Comparison of ENCODE assay signal across 9 cellular contexts in genomic region chrX:131783555-131784338, GRCh38.
DNase-seq lines count a peak whose midpoint lies in the region; ATAC-seq and TF ChIP-seq lines count a peak whose summit lies in the region.
"Had no signal": no experiment of that assay in that cellular context is flagged by ENCODE, and none has a peak within 500 bp of the region (broad histone marks: within the 10 kb centered on the region; RNA-seq: fewer than 3 reads in every experiment).

No MANE protein-coding gene starts in this region.

- no peaks in the 10 kb centered on the region for H3K27me3 ChIP-seq in Panc1 (ENCODE audit: control insufficient read depth, insufficient read depth, low read length)

- CTCF ChIA-PET in Panc1 (lab: Charles Lee), result interaction anchor here (0.6 kb wide), 1 partner anchor 37 kb away, joined by 3 read pairs; no protein-coding TSS in a partner anchor
- CTCF ChIA-PET in activated CD4-positive, alpha-beta memory T cell treated with anti-CD3 and anti-CD28 coated beads for 36 hours (lab: Charles Lee), result no interaction called here

- H3K4me1 ChIP-seq in Panc1 (ENCODE audit: control insufficient read depth, insufficient read depth, low read length), result peaks cover 7% of the 10 kb centered on the region; the same call in 1 of the 2 replicates

- no peaks in the 10 kb centered on the region for H3K27me3 Mint-ChIP-seq in activated CD4-positive, alpha-beta T cell treated with anti-CD3 and anti-CD28 coated beads, Interleukin-2, amount 10 ng/mL, durations not matched to agents 24 days and 14 days
- no peaks in the 10 kb centered on the region for H3K27me3 Mint-ChIP-seq in activated CD4-positive, alpha-beta memory T cell treated with anti-CD3 and anti-CD28 coated beads for 36 hours

- peak; percentile 71 for TF ChIP-seq CTCF in Panc1 (IDR thresholded peaks at IDR 0.05)

- no peak overlapping the region for H3K27ac Mint-ChIP-seq in activated CD4-positive, alpha-beta T cell treated with anti-CD3 and anti-CD28 coated beads, Interleukin-2, amount 10 ng/mL, durations not matched to agents 24 days and 14 days
- no peak overlapping the region for H3K27ac Mint-ChIP-seq in activated CD4-positive, alpha-beta memory T cell treated with anti-CD3 and anti-CD28 coated beads for 36 hours

- H3K4me3 ChIP-seq in Panc1 (ENCODE audit: low read depth in 2 of 2, low read length in 2 of 2), result peak overlapping the region in 1 of 2 experiments; percentile 31; a peak in 2 of 4 replicates

- no peaks in the 10 kb centered on the region for H3K9me3 Mint-ChIP-seq in activated CD4-positive, alpha-beta T cell treated with anti-CD3 and anti-CD28 coated beads, Interleukin-2, amount 10 ng/mL, durations not matched to agents 24 days and 14 days
- no peaks in the 10 kb centered on the region for H3K9me3 Mint-ChIP-seq in activated CD4-positive, alpha-beta memory T cell treated with anti-CD3 and anti-CD28 coated beads for 36 hours

- POLR2A ChIA-PET in Panc1 (lab: Charles Lee), result no interaction called here
- POLR2A ChIA-PET in activated CD4-positive, alpha-beta memory T cell treated with anti-CD3 and anti-CD28 coated beads for 36 hours (lab: Charles Lee), result no interaction called here

- H3K4me1 Mint-ChIP-seq in activated CD4-positive, alpha-beta T cell treated with anti-CD3 and anti-CD28 coated beads, Interleukin-2, amount 10 ng/mL, durations not matched to agents 24 days and 14 days, result no peaks in the 10 kb centered on the region
- no peaks in the 10 kb centered on the region for H3K4me1 Mint-ChIP-seq in activated CD4-positive, alpha-beta memory T cell treated with anti-CD3 and anti-CD28 coated beads for 36 hours (ENCODE audit: low read depth)

- in situ Hi-C loops in Panc1 (cut with HindIII; ENCODE audit: low pct_unique_long_range_greater_than_20kb, low sequenced_read_pairs), result no loop called here

- peak overlapping the region; percentile 26 for H3K27ac ChIP-seq in Panc1 (ENCODE audit: low read length)

- H3K36me3 ChIP-seq in Panc1 (ENCODE audit: control insufficient read depth, insufficient read depth, low read length), result no peaks in the 10 kb centered on the region

- intact Hi-C loops in Panc1 (cut with micrococcal nuclease; ENCODE audit: unreplicated experiment), result no loop called here
- intact Hi-C loops in activated CD4-positive, alpha-beta T cell treated with anti-CD3 and anti-CD28 coated beads, Interleukin-2, amount 10 ng/mL, durations not matched to agents 24 days and 14 days (cut with micrococcal nuclease), result no loop called here
- intact Hi-C loops in activated CD4-positive, alpha-beta memory T cell treated with anti-CD3 and anti-CD28 coated beads for 36 hours (cut with micrococcal nuclease), result no loop called here

- no peak overlapping the region for H3K4me3 Mint-ChIP-seq in activated CD4-positive, alpha-beta T cell treated with anti-CD3 and anti-CD28 coated beads, Interleukin-2, amount 10 ng/mL, durations not matched to agents 24 days and 14 days
- H3K4me3 Mint-ChIP-seq in activated CD4-positive, alpha-beta memory T cell treated with anti-CD3 and anti-CD28 coated beads for 36 hours, result no peak overlapping the region

- ATAC-seq in GM19351 (IDR thresholded peaks at IDR 0.05; ENCODE audit: unreplicated experiment), result peak; percentile 64
- ATAC-seq in Panc1, result peak; percentile 88
- no peak for ATAC-seq in HG03571 (IDR thresholded peaks at IDR 0.05; ENCODE audit: unreplicated experiment)
- no peak for ATAC-seq in GM21619 (IDR thresholded peaks at IDR 0.05; ENCODE audit: unreplicated experiment)

- BruUV-seq in Panc1 (replicated peaks; lab: Mats Ljungman, UMichigan), result no TSS peak

- no peaks in the 10 kb centered on the region for H3K9me3 ChIP-seq in Panc1 (ENCODE audit: control insufficient read depth, insufficient read depth, low read depth, low read length)

- H3K36me3 Mint-ChIP-seq in activated CD4-positive, alpha-beta T cell treated with anti-CD3 and anti-CD28 coated beads, Interleukin-2, amount 10 ng/mL, durations not matched to agents 24 days and 14 days (ENCODE audit: low read depth), result peaks cover 22% of the 10 kb centered on the region
- H3K36me3 Mint-ChIP-seq in activated CD4-positive, alpha-beta memory T cell treated with anti-CD3 and anti-CD28 coated beads for 36 hours, result peaks cover 3% of the 10 kb centered on the region

- DNase-seq in AG08395 (ENCODE audit: low spot score) (peak; percentile 55), Panc1 (ENCODE audit: low read depth, low spot score) (peak; percentile 92), glomerular endothelial cell (ENCODE audit: extremely low read depth, low read depth, low spot score) (peak; percentile 94)
- DNase-seq in activated CD4-positive, alpha-beta T cell treated with anti-CD3 and anti-CD28 coated beads, Interleukin-2, amount 10 ng/mL, durations not matched to agents 24 days and 14 days, result no peak
- no peak for DNase-seq in activated CD4-positive, alpha-beta memory T cell treated with anti-CD3 and anti-CD28 coated beads for 36 hours
- DNase-seq: NCI-H774 had no signal

Comparison
In these comparisons a context has a peak if more than half of its experiments do, and no peak if none do; other contexts are left out.
1. DNase-seq: peak in AG08395 (single experiment), Panc1 (single experiment) and glomerular endothelial cell (single experiment); none in activated CD4-positive, alpha-beta T cell treated with anti-CD3 and anti-CD28 coated beads, Interleukin-2, amount 10 ng/mL, durations not matched to agents 24 days and 14 days (single experiment) and activated CD4-positive, alpha-beta memory T cell treated with anti-CD3 and anti-CD28 coated beads for 36 hours (single experiment).
2. ATAC-seq: peak in GM19351 (single experiment) and Panc1 (single experiment); none in HG03571 (single experiment) and GM21619 (single experiment).